11 cellular contexts compared by ENCODE assay signal in genomic region chr14:68621400-68622365, GRCh38.
A peak's percentile ranks its signal among the peaks of the same experiment; 100 is the strongest.
DNase-seq lines count a peak whose midpoint lies in the region; ATAC-seq and TF ChIP-seq lines count a peak whose summit lies in the region.
"Had no signal": no experiment of that assay in that cellular context is flagged by ENCODE, and none has a peak within 500 bp of the region (broad histone marks: within the 10 kb centered on the region; RNA-seq: fewer than 3 reads in every experiment).

No MANE protein-coding gene starts in this region.

- no CpG with 5 or more reads among the region's 6 CpGs for WGBS in trophoblast cell (ENCODE audit: extremely low coverage, insufficient coverage, insufficient read length)

- H3K79me2 ChIP-seq in trophoblast cell (ENCODE audit: control insufficient read depth, insufficient read depth, low read length, poor library complexity) = peaks cover 9% of the 10 kb centered on the region

- no peak overlapping the region for H3K23ac ChIP-seq in trophoblast cell (ENCODE audit: low read length)

- peak overlapping the region; percentile 83 for H3K4ac ChIP-seq in trophoblast cell (ENCODE audit: low read depth, low read length)

- no peak for TF ChIP-seq CTCF in foreskin fibroblast (IDR thresholded peaks at IDR 0.05; ENCODE audit: low read depth, low read length)

- peak overlapping the region; percentile 98 for H2AK5ac ChIP-seq in trophoblast cell (ENCODE audit: low read length)

- no peak overlapping the region for H3K4me2 ChIP-seq in trophoblast cell (ENCODE audit: low read length)
- H3K4me2 ChIP-seq: GM23338 had no signal

- H3K14ac ChIP-seq in trophoblast cell (ENCODE audit: low read length) = peak overlapping the region; percentile 89

- H3K27me3 ChIP-seq in trophoblast cell (ENCODE audit: insufficient read depth, low read length) = no peaks in the 10 kb centered on the region

- no peaks in the 10 kb centered on the region for H3K9me3 ChIP-seq in trophoblast cell (ENCODE audit: insufficient read depth, low read depth, low read length)

- peaks cover 66% of the 10 kb centered on the region for H3K79me1 ChIP-seq in trophoblast cell (ENCODE audit: low read length)

- no peak overlapping the region for H3K9ac ChIP-seq in trophoblast cell (ENCODE audit: low read length)

- peak overlapping the region; percentile 94 for H3K18ac ChIP-seq in trophoblast cell (ENCODE audit: low read length)

- H4K12ac ChIP-seq in trophoblast cell (ENCODE audit: low read depth, low read length) = peak overlapping the region; percentile 31

- peak overlapping the region; percentile 53 for H2BK5ac ChIP-seq in trophoblast cell (ENCODE audit: low read depth, low read length, poor library complexity)

- peaks cover 0 to 2% of the 10 kb centered on the region in 2 experiments for H3K36me3 ChIP-seq in trophoblast cell (ENCODE audit: control insufficient read depth in 1 of 2, insufficient read depth in 2 of 2, low read length in 2 of 2)

- H3K4me3 ChIP-seq in foreskin fibroblast (ENCODE audit: low read depth in 1 of 2, low read length in 2 of 2) (no peak overlapping the region), trophoblast cell (ENCODE audit: low read depth, low read length) (no peak overlapping the region)
- H3K4me3 ChIP-seq: GM23338 had no signal

- peak overlapping the region; percentile 51 for H2AFZ ChIP-seq in trophoblast cell (ENCODE audit: insufficient read depth, low read length, poor library complexity)
- H2AFZ ChIP-seq: GM23338 had no signal

- DNase-seq in AG08396 (ENCODE audit: low spot score) (peak; percentile 81), RPMI7951 (ENCODE audit: low read depth) (peak; percentile 80), foreskin fibroblast (peak; percentile 69 to 78), trophoblast cell (peak in 1 of 2 donors; percentile 89), globus pallidus (ENCODE audit: low spot score) (no peak), activated gamma-delta T cell treated with Interleukin-2 at 50 U/mL for 16 hours (no peak)
- DNase-seq in stimulated activated naive CD4-positive, alpha-beta T cell (lab: John Stamatoyannopoulos, UW) = no peak
- DNase-seq: T1000 had no signal

- peak overlapping the region; percentile 91 for H2BK120ac ChIP-seq in trophoblast cell (ENCODE audit: insufficient read depth, low read length, poor library complexity)

- peak overlapping the region; percentile 99 for H2BK12ac ChIP-seq in trophoblast cell (ENCODE audit: low read length)

- H4K91ac ChIP-seq in trophoblast cell (ENCODE audit: low read depth, low read length) = peak overlapping the region; percentile 96

- peaks cover 35 to 54% of the 10 kb centered on the region in 2 experiments for H3K4me1 ChIP-seq in trophoblast cell (ENCODE audit: control insufficient read depth in 1 of 2, insufficient read depth in 2 of 2, low read length in 2 of 2)

- ATAC-seq in GM18861 (IDR thresholded peaks at IDR 0.05; ENCODE audit: unreplicated experiment) = no peak
- ATAC-seq: GM23338 had no signal

- H4K8ac ChIP-seq in trophoblast cell (ENCODE audit: low read depth, low read length) = peak overlapping the region; percentile 68

- peak overlapping the region; percentile 91 for H3K27ac ChIP-seq in trophoblast cell (ENCODE audit: low read depth, low read length)
- H3K27ac ChIP-seq: C4-2B had no signal

Comparison
In these comparisons a context has a peak if more than half of its experiments do, and no peak if none do; other contexts are left out.
1. DNase-seq: peak in AG08396 (single experiment), RPMI7951 (single experiment) and foreskin fibroblast (2 of 2); none in globus pallidus (single experiment), activated gamma-delta T cell treated with Interleukin-2 at 50 U/mL for 16 hours (single experiment) and stimulated activated naive CD4-positive, alpha-beta T cell (0 of 6).